Comparison of ENCODE assay signal across 23 cellular contexts in the genomic region with DNA sequence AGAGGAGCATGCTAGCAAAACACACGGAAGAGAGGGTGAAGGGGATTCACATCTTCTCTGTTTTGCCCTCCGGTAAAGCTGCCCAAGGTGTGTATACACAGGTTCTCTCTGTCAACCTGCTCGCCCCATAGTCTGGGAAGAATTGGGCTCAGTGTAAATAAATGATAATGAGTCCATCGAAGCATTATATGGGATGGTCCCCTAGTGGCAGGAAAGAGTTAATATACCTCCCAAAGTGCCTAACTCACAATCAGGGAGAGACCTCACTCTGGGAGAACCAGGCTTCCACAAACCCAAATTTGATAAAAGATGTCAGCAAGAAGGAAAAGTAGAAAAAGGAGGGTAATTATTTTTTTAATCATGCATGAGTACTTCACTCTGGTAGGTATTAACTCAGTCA.
"Had no signal": no experiment of that assay in that cellular context is flagged by ENCODE, and none has a peak within 500 bp of the region (broad histone marks: within the 10 kb centered on the region; RNA-seq: fewer than 3 reads in every experiment).

No MANE protein-coding gene starts in this region.

- DNase-seq: activated CD4-positive, alpha-beta T cell treated with anti-CD3 and anti-CD28 coated beads for 4 hours; activated CD4-positive, alpha-beta T cell treated with anti-CD3 and anti-CD28 coated beads, Interleukin-2, amount 50 U/mL, for 48 hours; activated CD4-positive, CD25-positive, alpha-beta regulatory T cell; activated CD8-positive, alpha-beta memory T cell treated with anti-CD3 and anti-CD28 coated beads, Interleukin-2, amount 50 U/mL, for 48 hours; activated naive CD4-positive, alpha-beta T cell; activated naive CD8-positive, alpha-beta T cell treated with anti-CD3 and anti-CD28 coated beads, Interleukin-2, amount 10 ng/mL, durations not matched to agents 7 days and 5 days; activated T-cell treated with anti-CD3 and anti-CD28 coated beads, Interleukin-2, amount 50 U/mL, for 4 hours; amniotic stem cell; cerebellar nuclear complex; heart left ventricle; left colon; pancreas; psoas muscle; stimulated activated CD4-positive, alpha-beta T cell treated with anti-CD3 and anti-CD28 coated beads, Interleukin-4, amount 100 ng/mL, for 24 hours; stimulated activated naive CD4-positive, alpha-beta T cell treated with Interleukin-2 at 50 U/mL for 16 hours; T1000; upper lobe of right lung had no signal

- FAIRE-seq: keratinocyte, pancreas had no signal

- ATAC-seq: activated T-cell treated with anti-CD3 and anti-CD28 coated beads, Interleukin-2, amount 50 U/mL, for 4 hours; heart left ventricle; left colon; pancreas; psoas muscle; upper lobe of right lung had no signal

- H3K36me3 Mint-ChIP-seq: activated naive CD8-positive, alpha-beta T cell treated with anti-CD3 and anti-CD28 coated beads, Interleukin-2, amount 10 ng/mL, durations not matched to agents 7 days and 5 days; memory B cell had no signal

- H3K9me3 ChIP-seq: pancreas, psoas muscle, upper lobe of right lung had no signal

- H3K27ac Mint-ChIP-seq: activated naive CD8-positive, alpha-beta T cell treated with anti-CD3 and anti-CD28 coated beads, Interleukin-2, amount 10 ng/mL, durations not matched to agents 7 days and 5 days; activated T-helper 2 cell treated with anti-CD3 and anti-CD28 coated beads, Interferon-gamma antibody, Interleukin-2, Interleukin-4, amounts not matched to agents 10 μg/mL and 5 μg/mL and 100 μg/mL, durations not matched to agents 14 hours and 24 hours and 36 hours; memory B cell; nephron had no signal

- H3K4me3 Mint-ChIP-seq: activated naive CD8-positive, alpha-beta T cell treated with anti-CD3 and anti-CD28 coated beads, Interleukin-2, amount 10 ng/mL, durations not matched to agents 7 days and 5 days; activated T-cell treated with anti-CD3 and anti-CD28 coated beads, Interleukin-2, amount 50 U/mL, for 4 hours; memory B cell; nephron had no signal

- H3K9me3 Mint-ChIP-seq: activated naive CD8-positive, alpha-beta T cell treated with anti-CD3 and anti-CD28 coated beads, Interleukin-2, amount 10 ng/mL, durations not matched to agents 7 days and 5 days; activated T-helper 2 cell treated with anti-CD3 and anti-CD28 coated beads, Interferon-gamma antibody, Interleukin-2, Interleukin-4, amounts not matched to agents 10 μg/mL and 5 μg/mL and 100 μg/mL, durations not matched to agents 14 hours and 24 hours and 36 hours had no signal

- H3K4me3 ChIP-seq: coronary artery, heart left ventricle, pancreas, psoas muscle, right atrium auricular region, upper lobe of right lung had no signal

- H3K36me3 ChIP-seq: heart left ventricle, pancreas, right atrium auricular region, upper lobe of right lung had no signal

- H3K27me3 Mint-ChIP-seq: activated naive CD8-positive, alpha-beta T cell treated with anti-CD3 and anti-CD28 coated beads, Interleukin-2, amount 10 ng/mL, durations not matched to agents 7 days and 5 days; memory B cell had no signal

- H3K4me1 ChIP-seq: heart left ventricle, pancreas, psoas muscle, right atrium auricular region, upper lobe of right lung had no signal

- H3K27ac ChIP-seq: coronary artery, heart left ventricle, pancreas, psoas muscle, right atrium auricular region, upper lobe of right lung had no signal

- H3K27me3 ChIP-seq: heart left ventricle, pancreas, right atrium auricular region, upper lobe of right lung had no signal

- H3K4me1 Mint-ChIP-seq: activated naive CD8-positive, alpha-beta T cell treated with anti-CD3 and anti-CD28 coated beads, Interleukin-2, amount 10 ng/mL, durations not matched to agents 7 days and 5 days; memory B cell; nephron had no signal
